Comparison of ENCODE assay signal across 9 cellular contexts in the genomic region with DNA sequence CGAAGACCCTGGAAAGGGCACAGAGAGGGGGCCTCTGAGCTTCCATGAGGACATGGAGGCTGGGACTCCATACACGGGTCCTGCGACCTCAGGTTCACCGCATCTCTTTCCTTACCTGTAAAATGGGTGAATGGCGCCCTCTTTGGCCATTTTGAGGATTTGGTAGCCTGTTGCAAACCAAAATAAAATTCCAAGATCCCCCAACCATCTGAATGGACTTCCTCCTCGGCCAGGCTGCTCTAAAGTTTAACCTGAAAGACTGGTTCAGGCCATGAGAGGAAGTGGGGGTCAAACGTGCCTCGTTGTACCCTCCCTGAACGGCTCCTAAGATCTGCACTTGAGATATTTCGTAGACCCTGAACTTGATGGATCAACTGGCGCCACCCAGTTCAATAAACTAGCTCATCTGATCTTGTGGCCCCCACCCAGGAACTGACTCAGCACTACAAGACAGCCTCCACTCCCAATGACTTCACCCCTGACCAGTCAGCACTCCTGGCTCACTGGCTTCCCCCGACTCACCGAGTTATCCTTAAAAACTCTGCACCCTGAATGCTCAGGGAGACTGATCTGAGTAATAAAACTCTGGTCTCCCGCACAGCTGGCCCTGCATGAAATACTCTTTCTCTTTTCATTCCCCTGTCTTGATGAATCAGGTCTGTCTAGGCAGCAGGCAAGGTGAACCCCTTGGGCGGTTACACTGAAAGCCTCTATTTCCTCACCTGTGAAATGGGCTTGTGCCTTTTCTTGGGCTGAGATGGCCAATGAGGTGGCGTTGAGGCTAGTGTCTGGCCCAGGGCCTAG. TPM values are rescaled to one million over a fixed set of nuclear protein-coding genes. Genes with fewer than 3 reads are reported as not detected.
DNase-seq lines count a peak whose midpoint lies in the region; ATAC-seq and TF ChIP-seq lines count a peak whose summit lies in the region.
"Had no signal": no experiment of that assay in that cellular context is flagged by ENCODE, and none has a peak within 500 bp of the region (broad histone marks: within the 10 kb centered on the region; RNA-seq: fewer than 3 reads in every experiment).

No MANE protein-coding gene starts in this region.

- BruUV-seq in MCF 10A (replicated peaks; lab: Mats Ljungman, UMichigan), result TSS peak; percentile 73

- peak; percentile 84 for TF ChIP-seq RAD21 in Ishikawa (IDR thresholded peaks at IDR 0.05; ENCODE audit: low read depth)

- intact Hi-C loops in MCF 10A (cut with micrococcal nuclease), result loop anchor here (1.0 to 2.0 kb wide), 2 partner anchors 9 to 79 kb away; no protein-coding TSS in a partner anchor

- ATAC-seq in HG03432 (IDR thresholded peaks at IDR 0.05; ENCODE audit: unreplicated experiment) (no peak), GM19324 (IDR thresholded peaks at IDR 0.05; ENCODE audit: low FRiP score, unreplicated experiment) (no peak), GM21367 (IDR thresholded peaks at IDR 0.05; ENCODE audit: unreplicated experiment) (no peak)

- TF ChIP-seq CTCF in MCF 10A (IDR thresholded peaks at IDR 0.05; ENCODE audit: unreplicated experiment), result peak; percentile 20

- POLR2A ChIA-PET in MCF 10A (lab: Yijun Ruan, JAX), result no interaction called here

- DNase-seq in DMS53 treated with DMSO at 0.1 percent for 48 hours (lab: John Stamatoyannopoulos, UW; ENCODE audit: unreplicated experiment) (peak; percentile 12), MCF 10A (ENCODE audit: unreplicated experiment) (peak; percentile 59), mesenteric fat pad (ENCODE audit: low spot score) (peak; percentile 43), GOT3 (lab: John Stamatoyannopoulos, UW) (no peak)
- DNase-seq: effector CD8-positive, alpha-beta T cell had no signal

- no peaks in the 10 kb centered on the region for H3K36me3 Mint-ChIP-seq in MCF 10A (ENCODE audit: insufficient read depth, unreplicated experiment)

- H3K27ac Mint-ChIP-seq in MCF 10A (ENCODE audit: low read depth, unreplicated experiment), result no peak overlapping the region

- no peaks in the 10 kb centered on the region for H3K27me3 Mint-ChIP-seq in MCF 10A (ENCODE audit: insufficient read depth, unreplicated experiment)

- H3K4me3 Mint-ChIP-seq in MCF 10A (ENCODE audit: unreplicated experiment), result no peak overlapping the region

- CTCF ChIA-PET in MCF 10A (lab: Yijun Ruan, JAX), result interaction anchor here (0.6 to 1.3 kb wide), 6 partner anchors 9 to 140 kb away, joined by 3 to 8 read pairs (median 3); no protein-coding TSS in a partner anchor

- no peak for TF ChIP-seq EP300 in Ishikawa (IDR thresholded peaks at IDR 0.05; ENCODE audit: borderline replicate concordance)

- no peaks in the 10 kb centered on the region for H3K9me3 Mint-ChIP-seq in MCF 10A (ENCODE audit: unreplicated experiment)

- peaks cover 6% of the 10 kb centered on the region for H3K4me1 Mint-ChIP-seq in MCF 10A (ENCODE audit: insufficient read depth, unreplicated experiment)

TF ChIP-seq in Ishikawa, 13 proteins besides CTCF, POLR2A, EP300 and RAD21:
- no peak for TF ChIP-seq TEAD4 (IDR thresholded peaks at IDR 0.05)

RNA-seq across cellular contexts. Expression of a gene that starts 32.9 kb away (rescaled TPM):
- total RNA-seq in MCF 10A (2022), result not detected in 2 replicates
- not detected for total RNA-seq in mesenteric fat pad

RNA-seq across cellular contexts. Expression of a gene that starts 45.3 kb away (rescaled TPM):
- total RNA-seq in MCF 10A (2022) (not detected in 2 replicates), mesenteric fat pad (9.7 TPM)
